22 cellular contexts compared by ENCODE assay signal in the genomic region with DNA sequence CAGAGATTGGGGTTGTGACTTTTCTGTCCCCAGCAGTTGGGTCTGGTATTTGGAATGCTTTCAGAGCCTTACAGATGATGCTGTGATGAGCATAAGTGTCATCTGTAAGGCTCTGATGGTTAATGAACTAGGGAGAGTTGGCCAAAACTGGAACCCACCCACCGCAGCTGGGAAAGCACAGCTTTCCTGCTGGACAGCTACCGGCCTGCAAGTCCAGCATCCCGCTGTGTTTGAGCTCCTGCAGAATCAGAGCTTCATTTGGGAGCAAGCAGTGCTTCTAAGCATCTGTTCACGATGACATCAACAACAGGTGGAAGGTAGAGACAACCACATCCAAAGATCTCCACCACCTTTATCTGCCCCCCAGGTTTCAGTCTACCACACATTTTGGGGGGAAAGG. TPM values are rescaled to one million over a fixed set of nuclear protein-coding genes. Genes with fewer than 3 reads are reported as not detected.
"Had no signal": no experiment of that assay in that cellular context is flagged by ENCODE, and none has a peak within 500 bp of the region (broad histone marks: within the 10 kb centered on the region; RNA-seq: fewer than 3 reads in every experiment).

No MANE protein-coding gene starts in this region.

- H3K36me3 ChIP-seq: adrenal gland, colonic mucosa, gastrocnemius medialis, heart left ventricle, neutrophil, sigmoid colon, spleen, WERI-Rb-1 had no signal

- H3K9ac ChIP-seq: parathyroid adenoma had no signal

- H3K4me3 ChIP-seq: adrenal gland, colonic mucosa, gastrocnemius medialis, heart left ventricle, sigmoid colon, spleen had no signal

- H3K4me1 ChIP-seq: adrenal gland, colonic mucosa, gastrocnemius medialis, heart left ventricle, parathyroid adenoma, sigmoid colon, spleen had no signal

- DNase-seq: activated CD4-positive, alpha-beta T cell treated with anti-CD3 and anti-CD28 coated beads for 1 hour; activated CD8-positive, alpha-beta memory T cell treated with anti-CD3 and anti-CD28 coated beads for 24 hours; activated effector memory CD4-positive, alpha-beta T cell treated with anti-CD3 and anti-CD28 coated beads, Interleukin-2, amount 50 U/mL, for 16 hours; activated T-cell treated with anti-CD3 and anti-CD28 coated beads, Interleukin-2, amount 50 U/mL, for 72 hours; adrenal gland; central memory CD4-positive, alpha-beta T cell; colonic mucosa; gastrocnemius medialis; heart left ventricle; left cardiac atrium; mesenchymal stem cell; naive thymus-derived CD8-positive, alpha-beta T cell; sigmoid colon; spleen; stimulated activated naive B cell treated with anti-CD40 and anti-IgM and Interleukin-4, amounts not matched to agents 10 μg/mL and 1 μg/mL and 100 μg/mL, for 72 hours; T-helper 2 cell; WERI-Rb-1 had no signal

- H3K9me3 ChIP-seq: adrenal gland, colonic mucosa, gastrocnemius medialis, heart left ventricle, neutrophil, sigmoid colon had no signal

- H2AFZ ChIP-seq: parathyroid adenoma had no signal

- H3K79me2 ChIP-seq: parathyroid adenoma had no signal

- H3K27ac ChIP-seq: adrenal gland, colonic mucosa, gastrocnemius medialis, heart left ventricle, neutrophil, parathyroid adenoma, sigmoid colon, spleen, WERI-Rb-1 had no signal

- H3K27me3 ChIP-seq: adrenal gland, colonic mucosa, gastrocnemius medialis, neutrophil, sigmoid colon had no signal

RNA-seq across cellular contexts. Expression of gene UCN3, which starts 11.7 kb away (rescaled TPM):
- total RNA-seq: activated T-cell treated with anti-CD3 and anti-CD28 coated beads, Interleukin-2, amount 50 U/mL, for 72 hours; gastrocnemius medialis; heart left ventricle; left cardiac atrium; lower leg skin; naive thymus-derived CD8-positive, alpha-beta T cell; spleen; ureter had no signal
- polyA plus RNA-seq: esophagus; heart left ventricle; naive thymus-derived CD8-positive, alpha-beta T cell; spleen had no signal

RNA-seq across cellular contexts. Expression of gene TUBAL3, which starts 28.2 kb away (rescaled TPM):
- total RNA-seq: activated T-cell treated with anti-CD3 and anti-CD28 coated beads, Interleukin-2, amount 50 U/mL, for 72 hours; adrenal gland; naive thymus-derived CD8-positive, alpha-beta T cell; sigmoid colon; spleen; ureter had no signal
- polyA plus RNA-seq: adrenal gland; naive thymus-derived CD8-positive, alpha-beta T cell; spleen had no signal
